Comparison of ENCODE assay signal across 8 cellular contexts in genomic region chr3:105369501-105370371, GRCh38. TPM values are rescaled to one million over a fixed set of nuclear protein-coding genes. Genes with fewer than 3 reads are reported as not detected.
DNase-seq lines count a peak whose midpoint lies in the region; ATAC-seq and TF ChIP-seq lines count a peak whose summit lies in the region.

No MANE protein-coding gene starts in this region.

- H3K9me3 Mint-ChIP-seq in activated CD4-positive, alpha-beta memory T cell treated with anti-CD3 and anti-CD28 coated beads for 36 hours, result no peaks in the 10 kb centered on the region
- no peaks in the 10 kb centered on the region for H3K9me3 Mint-ChIP-seq in endothelial cell (ENCODE audit: unreplicated experiment)
- H3K9me3 Mint-ChIP-seq in mesothelial cell of epicardium, result no peaks in the 10 kb centered on the region

- H3K4me3 Mint-ChIP-seq in activated CD4-positive, alpha-beta memory T cell treated with anti-CD3 and anti-CD28 coated beads for 36 hours, result peak overlapping the region; percentile 84
- peak overlapping the region; percentile 96 for H3K4me3 Mint-ChIP-seq in endothelial cell (ENCODE audit: unreplicated experiment)
- peak overlapping the region; percentile 92 for H3K4me3 Mint-ChIP-seq in mesothelial cell of epicardium

- TF ChIP-seq EP300 in stomach (IDR thresholded peaks at IDR 0.05), result no peak

- peak overlapping the region; percentile 100 for H3K4me2 ChIP-seq in BLaER1

- peaks cover 14% of the 10 kb centered on the region for H3K27me3 Mint-ChIP-seq in activated CD4-positive, alpha-beta memory T cell treated with anti-CD3 and anti-CD28 coated beads for 36 hours
- H3K27me3 Mint-ChIP-seq in endothelial cell (ENCODE audit: unreplicated experiment) (peaks cover 20% of the 10 kb centered on the region), mesothelial cell of epicardium (ENCODE audit: low read depth) (no peaks in the 10 kb centered on the region)

- DNase-seq in NCI-H524 (lab: John Stamatoyannopoulos, UW) (peak; percentile 77 to 86), endothelial cell (ENCODE audit: low spot score) (peak; percentile 57), mesothelial cell of epicardium (ENCODE audit: low spot score in 2 of 2, unreplicated experiment in 2 of 2) (peak; percentile 34 to 68), stomach (peak; percentile 79)
- DNase-seq in activated CD4-positive, alpha-beta memory T cell treated with anti-CD3 and anti-CD28 coated beads for 36 hours, result peak; percentile 49

- peaks cover 21% of the 10 kb centered on the region for H3K27me3 ChIP-seq in BLaER1
- H3K27me3 ChIP-seq in stomach, result no peaks in the 10 kb centered on the region

- TF ChIP-seq POLR2A in stomach (IDR thresholded peaks at IDR 0.05), result no peak

- peaks cover 31% of the 10 kb centered on the region for H3K4me1 ChIP-seq in BLaER1
- H3K4me1 ChIP-seq in stomach, result peaks cover 6 to 53% (median 37%) of the 10 kb centered on the region in 4 donors

- H3K27ac Mint-ChIP-seq in activated CD4-positive, alpha-beta memory T cell treated with anti-CD3 and anti-CD28 coated beads for 36 hours, result peak overlapping the region; percentile 97
- H3K27ac Mint-ChIP-seq in endothelial cell (ENCODE audit: unreplicated experiment) (peak overlapping the region; percentile 89), mesothelial cell of epicardium (peak overlapping the region; percentile 98)

- H4K20me1 ChIP-seq in BLaER1, result no peaks in the 10 kb centered on the region

- H3K27ac ChIP-seq in BLaER1, result peak overlapping the region; percentile 67
- peak overlapping the region; percentile 88 to 97 (median 91) for H3K27ac ChIP-seq in stomach

- H3K9ac ChIP-seq in BLaER1, result peak overlapping the region; percentile 75

- H3K36me3 ChIP-seq in BLaER1 (no peaks in the 10 kb centered on the region), stomach (no peaks in the 10 kb centered on the region)

- H3K9me3 ChIP-seq in BLaER1 (no peaks in the 10 kb centered on the region), stomach (no peaks in the 10 kb centered on the region)

- H3K36me3 Mint-ChIP-seq in activated CD4-positive, alpha-beta memory T cell treated with anti-CD3 and anti-CD28 coated beads for 36 hours, result peaks cover 9% of the 10 kb centered on the region
- no peaks in the 10 kb centered on the region for H3K36me3 Mint-ChIP-seq in endothelial cell (ENCODE audit: low read depth, unreplicated experiment)
- H3K36me3 Mint-ChIP-seq in mesothelial cell of epicardium, result peaks cover 2% of the 10 kb centered on the region

- 0% methylated on average over 22 of the region's 22 CpGs for WGBS in stomach, 5 donors

- H3K4me3 ChIP-seq in BLaER1 (peak overlapping the region; percentile 77), stomach (peak overlapping the region; percentile 53 to 75 (median 64))

- intact Hi-C loops in activated CD4-positive, alpha-beta memory T cell treated with anti-CD3 and anti-CD28 coated beads for 36 hours (cut with micrococcal nuclease), result loop anchor here (1.0 to 10.0 kb wide), 8 partner anchors 149 to 1163 kb away; no protein-coding TSS in a partner anchor
- intact Hi-C loops in stomach (cut with DNase I; ENCODE audit: low total_unique reads), result no loop called here

- CTCF ChIA-PET in activated CD4-positive, alpha-beta memory T cell treated with anti-CD3 and anti-CD28 coated beads for 36 hours (lab: Charles Lee), result interaction anchor here (0.9 to 2.6 kb wide), 4 partner anchors 11 to 773 kb away, joined by 3 to 11 read pairs (median 4); no protein-coding TSS in a partner anchor

- peaks cover 25% of the 10 kb centered on the region for H3K4me1 Mint-ChIP-seq in activated CD4-positive, alpha-beta memory T cell treated with anti-CD3 and anti-CD28 coated beads for 36 hours (ENCODE audit: low read depth)
- H3K4me1 Mint-ChIP-seq in endothelial cell (ENCODE audit: unreplicated experiment) (peaks cover 20% of the 10 kb centered on the region), mesothelial cell of epicardium (peaks cover 50% of the 10 kb centered on the region)

- peak; percentile 49 for TF ChIP-seq CTCF in endothelial cell (IDR thresholded peaks at IDR 0.05; ENCODE audit: unreplicated experiment)
- TF ChIP-seq CTCF in mesothelial cell of epicardium (IDR thresholded peaks at IDR 0.05; ENCODE audit: unreplicated experiment), result peak; percentile 55
- peak in 3 of 7 experiments; percentile 20 to 46 (median 22) for TF ChIP-seq CTCF in stomach (IDR thresholded peaks at IDR 0.05)

- POLR2A ChIA-PET in activated CD4-positive, alpha-beta memory T cell treated with anti-CD3 and anti-CD28 coated beads for 36 hours (lab: Charles Lee), result no interaction called here

- ATAC-seq in GM19025 (IDR thresholded peaks at IDR 0.05; ENCODE audit: low read depth, unreplicated experiment), result peak; percentile 13
- peak; percentile 26 for ATAC-seq in HG03354 (IDR thresholded peaks at IDR 0.05; ENCODE audit: poor library complexity, severe bottlenecking, unreplicated experiment)

RNA-seq across cellular contexts. Expression of gene ALCAM, which starts 3.0 kb away (rescaled TPM):
- total RNA-seq in activated CD4-positive, alpha-beta memory T cell treated with anti-CD3 and anti-CD28 coated beads for 36 hours, result 10 to 100 TPM; 20.3 to 20.6 TPM
- total RNA-seq in endothelial cell (ENCODE audit: unreplicated experiment) (14.0 TPM), mesothelial cell of epicardium (87.1 to 93.1 TPM (median 90.3 TPM) in 3 replicates), stomach (100 to 1,000 TPM in 1 of 5 donors, 10 to 100 TPM in 4; 50.4 to 121 (median 53.1) TPM)
- 10 to 100 TPM; 11.3 to 25.5 (median 15.4) TPM for polyA plus RNA-seq in stomach

Comparison
In these comparisons a context has a peak if more than half of its experiments do, and no peak if none do; other contexts are left out.
1. Peak in every context shown above with its lines: DNase-seq, ATAC-seq, H3K4me3 ChIP-seq and H3K27ac ChIP-seq.